Comparison of ENCODE assay signal across 8 cellular contexts in the genomic region with DNA sequence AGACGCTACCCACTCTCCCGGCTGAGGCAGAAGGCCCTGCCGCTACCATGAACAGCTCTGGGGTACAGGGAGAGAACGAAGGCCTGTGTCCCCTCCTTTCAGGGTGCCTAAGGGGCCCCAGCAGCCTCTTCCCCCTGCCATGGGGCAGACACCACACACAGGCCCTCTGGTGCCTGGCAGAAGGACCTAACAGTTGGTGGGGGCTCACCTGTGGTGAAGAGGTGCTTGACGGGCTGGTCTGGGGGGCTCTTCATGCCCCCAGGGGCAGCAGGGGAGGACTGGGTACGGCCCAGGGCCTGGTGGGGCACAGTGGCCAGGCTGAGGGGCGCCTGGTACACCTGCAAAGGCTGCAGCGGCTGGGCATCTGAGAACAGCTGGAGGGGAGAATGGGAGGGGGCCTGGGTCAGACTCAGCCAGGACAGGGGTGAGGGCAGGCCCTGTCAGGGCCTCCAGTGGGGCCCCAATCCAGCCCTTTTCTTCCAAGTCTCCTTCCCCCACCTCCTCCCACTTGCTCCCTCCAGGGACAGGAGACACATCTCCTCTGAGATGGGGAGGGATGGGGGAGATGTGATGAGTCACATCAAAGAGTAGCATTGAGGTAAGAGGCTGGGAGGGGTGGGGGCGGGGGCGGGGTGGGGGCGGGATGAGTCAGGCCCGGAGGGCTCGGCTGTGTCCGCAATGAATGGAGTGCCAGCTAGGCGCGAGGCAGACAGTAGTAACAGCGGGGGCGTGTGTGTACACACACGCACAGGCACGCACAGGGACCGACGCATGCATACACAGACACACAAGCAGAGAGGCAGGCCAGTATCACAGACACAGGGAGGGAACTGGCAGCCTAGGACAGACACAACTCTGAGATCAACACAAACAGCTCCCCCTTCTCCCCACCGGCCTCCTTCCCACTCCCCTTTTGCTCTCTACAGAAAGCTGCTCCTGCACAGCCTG. TPM values are rescaled to one million over a fixed set of nuclear protein-coding genes. Genes with fewer than 3 reads are reported as not detected.
A peak's percentile ranks its signal among the peaks of the same experiment; 100 is the strongest.
DNase-seq lines count a peak whose midpoint lies in the region; ATAC-seq lines count a peak whose summit lies in the region.

No MANE protein-coding gene starts in this region.

- peak; percentile 93 for DNase-seq in GM03348 (ENCODE audit: low spot score)
- DNase-seq in RPMI7951 (ENCODE audit: low read depth), result peak; percentile 86
- peak; percentile 14 for DNase-seq in activated naive CD8-positive, alpha-beta T cell treated with anti-CD3 and anti-CD28 coated beads, Interleukin-2, amount 50 U/mL, for 16 hours (ENCODE audit: low read depth, low spot score)
- peak; percentile 66 to 67 for DNase-seq in stimulated activated CD4-positive, alpha-beta T cell treated with anti-CD3 and anti-CD28 coated beads, Interleukin-2, amount 100 ng/mL, for 24 hours
- DNase-seq in NCI-H526 treated with DMSO at 0.1 percent for 48 hours (lab: John Stamatoyannopoulos, UW), result no peak

- ATAC-seq in HG03457 (IDR thresholded peaks at IDR 0.05; ENCODE audit: unreplicated experiment) (no peak), GM19395 (IDR thresholded peaks at IDR 0.05; ENCODE audit: unreplicated experiment) (no peak)

- peak overlapping the region; percentile 27 for H3K4me3 ChIP-seq in iPS-11a (ENCODE audit: low read depth, low read length)

RNA-seq across cellular contexts. Expression of a gene that starts 16.1 kb away (rescaled TPM):
- total RNA-seq in RPMI7951 (2014; rRNA removed; shearing (Covaris generic)), result 18.2 and 22.9 TPM in 2 replicates

RNA-seq across cellular contexts. Expression of a gene that starts 20.2 kb away (rescaled TPM):
- 29.2 and 30.9 TPM in 2 replicates for total RNA-seq in RPMI7951 (2014; rRNA removed; shearing (Covaris generic))

RNA-seq across cellular contexts. Expression of a gene that starts 36.8 kb away (rescaled TPM):
- 14.3 and 19.9 TPM in 2 replicates for total RNA-seq in RPMI7951 (2014; rRNA removed; shearing (Covaris generic))

RNA-seq across cellular contexts. Expression of a gene that starts 55.1 kb away (rescaled TPM):
- 7.3 and 9.9 TPM in 2 replicates for total RNA-seq in RPMI7951 (2014; rRNA removed; shearing (Covaris generic))
